ENCODE assay signal across 30 cellular contexts in genomic region chr20:53270792-53271375, GRCh38.
"Had no signal": no experiment of that assay in that cellular context is flagged by ENCODE, and none has a peak within 500 bp of the region (broad histone marks: within the 10 kb centered on the region; RNA-seq: fewer than 3 reads in every experiment).

No MANE protein-coding gene starts in this region.

- H3K4me1 ChIP-seq: Peyer's patch had no signal

- H3K27ac ChIP-seq: Peyer's patch, WERI-Rb-1 had no signal

- DNase-seq: activated CD4-positive, alpha-beta memory T cell treated with anti-CD3 and anti-CD28 coated beads, Interleukin-2, amount 10 ng/mL, durations not matched to agents 7 days and 5 days; activated CD4-positive, alpha-beta T cell treated with anti-CD3 and anti-CD28 coated beads for 1 hour; activated CD4-positive, alpha-beta T cell treated with anti-CD3 and anti-CD28 coated beads for 48 hours; activated CD4-positive, CD25-positive, alpha-beta regulatory T cell; activated CD8-positive, alpha-beta memory T cell treated with anti-CD3 and anti-CD28 coated beads for 24 hours; activated CD8-positive, alpha-beta memory T cell treated with anti-CD3 and anti-CD28 coated beads, Interleukin-2, amount 10 ng/mL, durations not matched to agents 7 days and 5 days; activated CD8-positive, alpha-beta memory T cell treated with anti-CD3 and anti-CD28 coated beads, Interleukin-2, amount 50 U/mL, for 48 hours; activated effector memory CD4-positive, alpha-beta T cell treated with Interleukin-2 at 50 U/mL for 16 hours; activated naive CD4-positive, alpha-beta T cell treated with anti-CD3 and anti-CD28 coated beads, Interleukin-2, amount 10 ng/mL, durations not matched to agents 7 days and 5 days; activated naive CD8-positive, alpha-beta T cell treated with anti-CD3 and anti-CD28 coated beads, Interleukin-2, amount 50 U/mL, for 24 hours; activated T-cell treated with anti-CD3 and anti-CD28 coated beads, Interleukin-2, amount 50 U/mL, for 48 hours; anterior cingulate cortex; cerebellar nuclear complex; NCI-H1092 treated with DMSO at 0.1 percent for 48 hours; NCI-H1694; NCI-H1930; NCI-H2081 treated with DMSO at 0.1 percent for 48 hours; NCI-H2171; NCI-H510A; NK-92 treated with Interleukin-12 subunit alpha and Interleukin-12 subunit beta, amount 100 ng/mL, for 24 hours; PC-3; Peyer's patch; RPMI8226; SIG-M5; SW 1271; T-helper 1 cell; T-helper 2 cell; T-helper 9 cell; WERI-Rb-1 had no signal

- H3K36me3 ChIP-seq: Peyer's patch, WERI-Rb-1 had no signal

- H3K9me3 ChIP-seq: Peyer's patch had no signal

- ATAC-seq: activated CD8-positive, alpha-beta memory T cell treated with anti-CD3 and anti-CD28 coated beads, Interleukin-2, amount 10 ng/mL, durations not matched to agents 7 days and 5 days; activated naive CD8-positive, alpha-beta T cell treated with anti-CD3 and anti-CD28 coated beads, Interleukin-2, amount 50 U/mL, for 24 hours; PC-3; Right ventricle myocardium inferior had no signal

- H3K4me3 ChIP-seq: Peyer's patch had no signal

- H3K27me3 ChIP-seq: Peyer's patch had no signal
